Comparison of ENCODE assay signal across 30 cellular contexts in the genomic region with DNA sequence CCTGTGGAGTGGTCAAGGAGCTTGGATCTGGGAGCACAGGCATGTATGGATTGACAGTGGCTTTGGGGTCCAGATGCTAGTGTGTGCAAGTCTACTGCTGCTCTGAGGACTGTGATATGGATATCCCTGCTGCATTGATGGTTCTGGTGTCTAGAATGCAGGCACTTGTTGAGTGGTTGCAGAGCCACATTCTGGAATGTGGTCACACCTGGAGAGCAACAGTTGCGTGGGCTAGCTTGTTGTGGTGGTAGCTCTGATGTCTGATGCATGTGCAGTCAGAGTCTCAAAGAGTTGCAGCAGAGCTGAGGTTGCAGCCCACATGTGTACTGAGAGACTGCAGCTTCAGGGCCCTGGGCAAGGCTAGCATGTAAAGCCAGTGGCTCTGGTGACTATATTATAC.
"Had no signal": no experiment of that assay in that cellular context is flagged by ENCODE, and none has a peak within 500 bp of the region (broad histone marks: within the 10 kb centered on the region; RNA-seq: fewer than 3 reads in every experiment).

No MANE protein-coding gene starts in this region.

- H3K27me3 Mint-ChIP-seq: activated CD4-positive, alpha-beta T cell treated with anti-CD3 and anti-CD28 coated beads, Interleukin-2, amount 10 ng/mL, durations not matched to agents 24 days and 14 days; activated naive CD4-positive, alpha-beta T cell treated with anti-CD3 and anti-CD28 coated beads, Interleukin-2, amount 10 ng/mL, durations not matched to agents 7 days and 5 days; activated naive CD8-positive, alpha-beta T cell; activated T-cell treated with anti-CD3 and anti-CD28 coated beads, Interleukin-2, amount 50 U/mL, for 24 hours; central memory CD8-positive, alpha-beta T cell had no signal

- H3K4me2 ChIP-seq: KMS-11, SK-N-SH had no signal

- H3K27ac ChIP-seq: ascending aorta, cardiac muscle cell, KMS-11, Peyer's patch, SJSA1 had no signal

- H3K36me3 ChIP-seq: cardiac muscle cell, SJSA1 had no signal

- H3K4me3 Mint-ChIP-seq: activated CD4-positive, alpha-beta T cell treated with anti-CD3 and anti-CD28 coated beads, Interleukin-2, amount 10 ng/mL, durations not matched to agents 24 days and 14 days; activated CD8-positive, alpha-beta T cell treated with anti-CD3 and anti-CD28 coated beads, Interleukin-2, amount 10 ng/mL, durations not matched to agents 7 days and 5 days; activated naive CD4-positive, alpha-beta T cell treated with anti-CD3 and anti-CD28 coated beads, Interleukin-2, amount 10 ng/mL, durations not matched to agents 7 days and 5 days; activated naive CD8-positive, alpha-beta T cell; activated T-cell treated with anti-CD3 and anti-CD28 coated beads, Interleukin-2, amount 50 U/mL, for 24 hours; central memory CD8-positive, alpha-beta T cell; T-helper 1 cell treated with Interleukin-12 subunit alpha and Interleukin-12 subunit beta and Interleukin-4 antibody, amounts not matched to agents 30 μg/mL and 1 μg/mL, for 36 hours; T-helper 2 cell treated with Interferon-gamma antibody and Interleukin-4, amounts not matched to agents 5 μg/mL and 100 μg/mL, for 36 hours had no signal

- H3K9me3 ChIP-seq: SJSA1, SK-N-SH had no signal

- ATAC-seq: activated CD8-positive, alpha-beta T cell treated with anti-CD3 and anti-CD28 coated beads, Interleukin-2, amount 10 ng/mL, durations not matched to agents 7 days and 5 days; PC-3 had no signal

- DNase-seq: activated CD4-positive, alpha-beta T cell treated with anti-CD3 and anti-CD28 coated beads, Interleukin-2, amount 10 ng/mL, durations not matched to agents 24 days and 14 days; activated CD4-positive, alpha-beta T cell treated with anti-CD3 and anti-CD28 coated beads, Interleukin-2, amount 50 U/mL, for 48 hours; activated CD8-positive, alpha-beta T cell treated with anti-CD3 and anti-CD28 coated beads, Interleukin-2, amount 10 ng/mL, durations not matched to agents 7 days and 5 days; activated naive CD4-positive, alpha-beta T cell treated with anti-CD3 and anti-CD28 coated beads, Interleukin-2, amount 10 ng/mL, durations not matched to agents 7 days and 5 days; activated T-cell treated with anti-CD3 and anti-CD28 coated beads, Interleukin-2, amount 50 U/mL, for 24 hours; amygdala; MM.1S; MV-4-11; NCI-H1092; NCI-H1436 treated with DMSO at 0.1 percent for 48 hours; NCI-H1694 treated with DMSO at 0.1 percent for 48 hours; NCI-H2029; NCI-H2171; NCI-H510A; NCI-H526; NCI-H748 treated with DMSO at 0.1 percent for 48 hours; NK-92 treated with Interleukin-12 subunit alpha and Interleukin-12 subunit beta, amount 100 ng/mL, for 24 hours; PC-3; Peyer's patch; RPMI8226; SHP77 treated with DMSO at 0.1 percent for 48 hours; SK-N-SH had no signal

- H3K27me3 ChIP-seq: ascending aorta, cardiac muscle cell, Peyer's patch, SJSA1 had no signal

- H3K4me1 ChIP-seq: ascending aorta, Peyer's patch, SJSA1 had no signal

- H3K9ac ChIP-seq: KMS-11, SK-N-SH had no signal

- H3K27ac Mint-ChIP-seq: activated CD4-positive, alpha-beta T cell treated with anti-CD3 and anti-CD28 coated beads, Interleukin-2, amount 10 ng/mL, durations not matched to agents 24 days and 14 days; activated CD8-positive, alpha-beta T cell treated with anti-CD3 and anti-CD28 coated beads, Interleukin-2, amount 10 ng/mL, durations not matched to agents 7 days and 5 days; activated naive CD8-positive, alpha-beta T cell; activated T-cell treated with anti-CD3 and anti-CD28 coated beads, Interleukin-2, amount 50 U/mL, for 24 hours; T-helper 1 cell treated with Interleukin-12 subunit alpha and Interleukin-12 subunit beta and Interleukin-4 antibody, amounts not matched to agents 30 μg/mL and 1 μg/mL, for 36 hours had no signal

- H3K4me3 ChIP-seq: ascending aorta, cardiac muscle cell, Peyer's patch, SJSA1 had no signal
